Comparison of ENCODE assay signal across 2 cellular contexts in genomic region chr20:56691325-56691990, GRCh38.
TF ChIP-seq lines count a peak whose summit lies in the region.

No MANE protein-coding gene starts in this region.

TF ChIP-seq in K562, 482 proteins besides CTCF, POLR2A, EP300 and RAD21:
- TF ChIP-seq RAD51 (IDR thresholded peaks at IDR 0.05; ENCODE audit: borderline replicate concordance, low read depth) = peak; percentile 23; the same call in 1 of the 2 replicates
- TF ChIP-seq YBX1 (IDR thresholded peaks at IDR 0.05) = no peak
- no peak for TF ChIP-seq HIVEP1 (CRISPR knock-in tag; IDR thresholded peaks at IDR 0.05)
- TF ChIP-seq, protein P1, sequence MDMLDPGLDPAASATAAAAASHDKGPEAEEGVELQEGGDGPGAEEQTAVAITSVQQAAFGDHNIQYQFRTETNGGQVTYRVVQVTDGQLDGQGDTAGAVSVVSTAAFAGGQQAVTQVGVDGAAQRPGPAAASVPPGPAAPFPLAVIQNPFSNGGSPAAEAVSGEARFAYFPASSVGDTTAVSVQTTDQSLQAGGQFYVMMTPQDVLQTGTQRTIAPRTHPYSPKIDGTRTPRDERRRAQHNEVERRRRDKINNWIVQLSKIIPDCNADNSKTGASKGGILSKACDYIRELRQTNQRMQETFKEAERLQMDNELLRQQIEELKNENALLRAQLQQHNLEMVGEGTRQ (CRISPR knock-in tag; IDR thresholded peaks at IDR 0.05) = peak; percentile 41; the same call in 1 of the 2 replicates
- TF ChIP-seq L3MBTL2 (IDR thresholded peaks at IDR 0.05) = peak; percentile 67
- peak; percentile 44; the same call in 1 of the 2 replicates for TF ChIP-seq NFE2 (IDR thresholded peaks at IDR 0.05; ENCODE audit: low read depth)

TF ChIP-seq in H1, 55 proteins besides CTCF, POLR2A, EP300 and RAD21:
- TF ChIP-seq, protein P2, sequence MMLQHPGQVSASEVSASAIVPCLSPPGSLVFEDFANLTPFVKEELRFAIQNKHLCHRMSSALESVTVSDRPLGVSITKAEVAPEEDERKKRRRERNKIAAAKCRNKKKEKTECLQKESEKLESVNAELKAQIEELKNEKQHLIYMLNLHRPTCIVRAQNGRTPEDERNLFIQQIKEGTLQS (IDR thresholded peaks at IDR 0.05; ENCODE audit: insufficient read depth, low read depth, low read length) = no peak
- TF ChIP-seq HDAC2 (IDR thresholded peaks at IDR 0.05; ENCODE audit: borderline replicate concordance in 1 of 2, low read depth in 2 of 2, low read length in 2 of 2) (no peak), HDAC6 (IDR thresholded peaks at IDR 0.05; ENCODE audit: low read depth, low read length) (no peak), SP2 (IDR thresholded peaks at IDR 0.05; ENCODE audit: low read length) (no peak), RBBP5 (IDR thresholded peaks at IDR 0.05; ENCODE audit: borderline replicate concordance, low read depth, low read length) (no peak), ZNF274 (IDR thresholded peaks at IDR 0.05; ENCODE audit: borderline replicate concordance, extremely low read depth, low read length) (no peak), TCF12 (IDR thresholded peaks at IDR 0.05; ENCODE audit: low read depth, low read length) (no peak), CBX8 (IDR thresholded peaks at IDR 0.05; ENCODE audit: borderline replicate concordance, low read depth, low read length) (no peak)
TF ChIP-seq in H1: peak in this region for 0.
